In genomic region chr10:126461289-126461688, GRCh38 we compare ENCODE assay signal across 17 cellular contexts.
DNase-seq lines count a peak whose midpoint lies in the region; ATAC-seq and TF ChIP-seq lines count a peak whose summit lies in the region.
"Had no signal": no experiment of that assay in that cellular context is flagged by ENCODE, and none has a peak within 500 bp of the region (broad histone marks: within the 10 kb centered on the region; RNA-seq: fewer than 3 reads in every experiment).

No MANE protein-coding gene starts in this region.

- no peak for TF ChIP-seq CTCF in Panc1 (IDR thresholded peaks at IDR 0.05)
- no peak for TF ChIP-seq CTCF in hepatocyte (IDR thresholded peaks at IDR 0.05; ENCODE audit: poor library complexity)

- peak overlapping the region; percentile 11 to 73 for H2BK12ac ChIP-seq in mesenchymal stem cell (ENCODE audit: low read length in 2 of 2)

- H3K36me3 ChIP-seq in Panc1 (ENCODE audit: control insufficient read depth, insufficient read depth, low read length) (no peaks in the 10 kb centered on the region), mesenchymal stem cell (ENCODE audit: control insufficient read depth in 1 of 2, insufficient read depth in 2 of 2, low read depth in 1 of 2, low read length in 2 of 2) (no peaks in the 10 kb centered on the region), hepatocyte (replicated peaks; ENCODE audit: insufficient read depth, low read depth) (no peaks in the 10 kb centered on the region)
- H3K36me3 ChIP-seq: BLaER1 treated with 17β-estradiol and CSF1 and Interleukin-3, amounts not matched to agents 10 nM and 100 nM had no signal

- CTCF ChIA-PET in Panc1 (lab: Charles Lee): no interaction called here

- H2BK120ac ChIP-seq in mesenchymal stem cell (ENCODE audit: low read depth, low read length): no peak overlapping the region

- no peak overlapping the region for H4K91ac ChIP-seq in mesenchymal stem cell (ENCODE audit: low read length)

- no peak overlapping the region for H3K4me2 ChIP-seq in mesenchymal stem cell (ENCODE audit: low read length, poor library complexity, severe bottlenecking)
- no peak overlapping the region for H3K4me2 ChIP-seq in hepatocyte
- H3K4me2 ChIP-seq: BLaER1 treated with 17β-estradiol and CSF1 and Interleukin-3, amounts not matched to agents 10 nM and 100 nM had no signal

- DNase-seq in Panc1 (ENCODE audit: low read depth, low spot score) (no peak), mesenchymal stem cell (no peak), hepatocyte (ENCODE audit: low spot score) (no peak)
- no peak for DNase-seq in stimulated activated effector memory CD8-positive, alpha-beta T cell treated with anti-CD3 and anti-CD28 coated beads, Interleukin-12 subunit alpha, Interleukin-12 subunit beta, amount 100 ng/mL, for 72 hours (ENCODE audit: low spot score in 2 of 2)
- no peak for DNase-seq in activated T-cell treated with anti-CD3 and anti-CD28 coated beads, Interleukin-2, amount 50 U/mL, for 4 hours
- DNase-seq: 8988T; AML-193; Caco-2; Calu3; CD4-positive, alpha-beta T cell; CD8-positive, alpha-beta T cell; DMS79 treated with DMSO at 0.1 percent for 48 hours; GF-D8 had no signal

- H2BK5ac ChIP-seq in mesenchymal stem cell (ENCODE audit: low read depth, low read length, poor library complexity, severe bottlenecking): no peak overlapping the region

- H3K4me1 ChIP-seq in Panc1 (ENCODE audit: control insufficient read depth, insufficient read depth, low read length): peaks cover 40% of the 10 kb centered on the region
- peaks cover 18% of the 10 kb centered on the region for H3K4me1 ChIP-seq in mesenchymal stem cell (ENCODE audit: control insufficient read depth, insufficient read depth, low read depth, low read length)
- no peaks in the 10 kb centered on the region for H3K4me1 ChIP-seq in hepatocyte (ENCODE audit: insufficient read depth)
- H3K4me1 ChIP-seq: Caco-2 had no signal

- H2AFZ ChIP-seq in mesenchymal stem cell (ENCODE audit: low read depth, low read length) (no peak overlapping the region), hepatocyte (no peak overlapping the region)

- ATAC-seq in Panc1 (no peak), GM19395 (IDR thresholded peaks at IDR 0.05; ENCODE audit: unreplicated experiment) (no peak)
- ATAC-seq in stimulated activated effector memory CD8-positive, alpha-beta T cell treated with anti-CD3 and anti-CD28 coated beads, Interleukin-12 subunit alpha, Interleukin-12 subunit beta, amount 100 ng/mL, for 72 hours: no peak
- ATAC-seq in activated T-cell treated with anti-CD3 and anti-CD28 coated beads, Interleukin-2, amount 50 U/mL, for 4 hours: no peak
- ATAC-seq: CD8-positive, alpha-beta T cell had no signal

- no TSS peak for BruUV-seq in Panc1 (replicated peaks; lab: Mats Ljungman, UMichigan)

- H3K9me3 Mint-ChIP-seq in stimulated activated effector memory CD8-positive, alpha-beta T cell treated with anti-CD3 and anti-CD28 coated beads, Interleukin-12 subunit alpha, Interleukin-12 subunit beta, amount 100 ng/mL, for 72 hours: peaks cover 14% of the 10 kb centered on the region
- H3K9me3 Mint-ChIP-seq in activated T-cell treated with anti-CD3 and anti-CD28 coated beads, Interleukin-2, amount 50 U/mL, for 4 hours: no peaks in the 10 kb centered on the region
- H3K9me3 Mint-ChIP-seq: CD4-positive, alpha-beta T cell; CD8-positive, alpha-beta T cell had no signal

- H4K8ac ChIP-seq in mesenchymal stem cell (ENCODE audit: low read length): no peak overlapping the region

- H3K4me3 Mint-ChIP-seq in stimulated activated effector memory CD8-positive, alpha-beta T cell treated with anti-CD3 and anti-CD28 coated beads, Interleukin-12 subunit alpha, Interleukin-12 subunit beta, amount 100 ng/mL, for 72 hours: no peak overlapping the region
- H3K4me3 Mint-ChIP-seq in activated T-cell treated with anti-CD3 and anti-CD28 coated beads, Interleukin-2, amount 50 U/mL, for 4 hours: no peak overlapping the region
- H3K4me3 Mint-ChIP-seq: B cell; CD4-positive, alpha-beta T cell; CD8-positive, alpha-beta T cell had no signal

- in situ Hi-C loops in Panc1 (cut with HindIII; ENCODE audit: low pct_unique_long_range_greater_than_20kb, low sequenced_read_pairs): no loop called here

- H3K9me3 ChIP-seq in Panc1 (ENCODE audit: control insufficient read depth, insufficient read depth, low read depth, low read length) (no peaks in the 10 kb centered on the region), mesenchymal stem cell (ENCODE audit: control insufficient read depth, low read length) (no peaks in the 10 kb centered on the region), hepatocyte (ENCODE audit: low read depth) (no peaks in the 10 kb centered on the region)
- H3K9me3 ChIP-seq: BLaER1 treated with 17β-estradiol and CSF1 and Interleukin-3, amounts not matched to agents 10 nM and 100 nM; Caco-2 had no signal

- H3K27ac ChIP-seq in Panc1 (ENCODE audit: low read length): peak overlapping the region; percentile 76
- H3K27ac ChIP-seq in mesenchymal stem cell (ENCODE audit: low read length, poor library complexity, severe bottlenecking): no peak overlapping the region
- H3K27ac ChIP-seq in hepatocyte: no peak overlapping the region
- H3K27ac ChIP-seq: BLaER1 treated with 17β-estradiol and CSF1 and Interleukin-3, amounts not matched to agents 10 nM and 100 nM; C4-2B had no signal

- no peaks in the 10 kb centered on the region for H3K79me2 ChIP-seq in hepatocyte

- H3K18ac ChIP-seq in mesenchymal stem cell (ENCODE audit: low read depth in 1 of 2, low read length in 2 of 2): peak overlapping the region in 1 of 2 experiments; percentile 63

- peak overlapping the region; percentile 91 for H3K27ac Mint-ChIP-seq in stimulated activated effector memory CD8-positive, alpha-beta T cell treated with anti-CD3 and anti-CD28 coated beads, Interleukin-12 subunit alpha, Interleukin-12 subunit beta, amount 100 ng/mL, for 72 hours
- H3K27ac Mint-ChIP-seq: B cell; CD4-positive, alpha-beta T cell; CD8-positive, alpha-beta T cell had no signal

- no peak overlapping the region for H3K23ac ChIP-seq in mesenchymal stem cell (ENCODE audit: low read length in 2 of 2)

- 96% methylated on average over 5 of the region's 8 CpGs for WGBS in mesenchymal stem cell
- 84% methylated on average over 8 of the region's 8 CpGs for WGBS in hepatocyte (ENCODE audit: low lambda C conversion rate, missing lambda C conversion rate)

- H3K79me1 ChIP-seq in mesenchymal stem cell (replicated peaks; ENCODE audit: low read length, poor library complexity, severe bottlenecking): no peaks in the 10 kb centered on the region

- H2BK15ac ChIP-seq in mesenchymal stem cell (ENCODE audit: low read depth, poor library complexity, severe bottlenecking): no peak overlapping the region

- H3K9ac ChIP-seq in mesenchymal stem cell (ENCODE audit: low read length): no peak overlapping the region
- H3K9ac ChIP-seq: BLaER1 treated with 17β-estradiol and CSF1 and Interleukin-3, amounts not matched to agents 10 nM and 100 nM had no signal

- H2AK5ac ChIP-seq in mesenchymal stem cell (ENCODE audit: low read length, severe bottlenecking): peak overlapping the region; percentile 8

- no peaks in the 10 kb centered on the region for H4K20me1 ChIP-seq in hepatocyte (ENCODE audit: insufficient read depth, poor library complexity, severe bottlenecking)
- H4K20me1 ChIP-seq: BLaER1 treated with 17β-estradiol and CSF1 and Interleukin-3, amounts not matched to agents 10 nM and 100 nM had no signal

- H3K36me3 Mint-ChIP-seq in stimulated activated effector memory CD8-positive, alpha-beta T cell treated with anti-CD3 and anti-CD28 coated beads, Interleukin-12 subunit alpha, Interleukin-12 subunit beta, amount 100 ng/mL, for 72 hours: no peaks in the 10 kb centered on the region
- H3K36me3 Mint-ChIP-seq in activated T-cell treated with anti-CD3 and anti-CD28 coated beads, Interleukin-2, amount 50 U/mL, for 4 hours (ENCODE audit: insufficient read depth): no peaks in the 10 kb centered on the region
- H3K36me3 Mint-ChIP-seq: CD8-positive, alpha-beta T cell had no signal

- intact Hi-C loops in Panc1 (cut with micrococcal nuclease; ENCODE audit: unreplicated experiment): no loop called here

- POLR2A ChIA-PET in Panc1 (lab: Charles Lee): no interaction called here

- H3K9me2 ChIP-seq in hepatocyte (replicated peaks; ENCODE audit: insufficient read depth): no peaks in the 10 kb centered on the region

- H3K27me3 ChIP-seq in Panc1 (ENCODE audit: control insufficient read depth, insufficient read depth, low read length): no peaks in the 10 kb centered on the region
- no peaks in the 10 kb centered on the region for H3K27me3 ChIP-seq in mesenchymal stem cell (ENCODE audit: control insufficient read depth in 1 of 2, insufficient read depth in 1 of 2, low read length in 2 of 2)
- H3K27me3 ChIP-seq in hepatocyte: no peaks in the 10 kb centered on the region

- no peaks in the 10 kb centered on the region for H3K27me3 Mint-ChIP-seq in activated T-cell treated with anti-CD3 and anti-CD28 coated beads, Interleukin-2, amount 50 U/mL, for 4 hours (ENCODE audit: low read depth)

- no peak overlapping the region for H3K14ac ChIP-seq in mesenchymal stem cell (ENCODE audit: low read length in 2 of 2)

- H3K4ac ChIP-seq in mesenchymal stem cell (ENCODE audit: low read depth in 1 of 2, low read length in 2 of 2): peak overlapping the region in 1 of 2 experiments; percentile 9

- peaks cover 26% of the 10 kb centered on the region for H3K4me1 Mint-ChIP-seq in stimulated activated effector memory CD8-positive, alpha-beta T cell treated with anti-CD3 and anti-CD28 coated beads, Interleukin-12 subunit alpha, Interleukin-12 subunit beta, amount 100 ng/mL, for 72 hours
- H3K4me1 Mint-ChIP-seq in activated T-cell treated with anti-CD3 and anti-CD28 coated beads, Interleukin-2, amount 50 U/mL, for 4 hours (ENCODE audit: low read depth): no peaks in the 10 kb centered on the region
- H3K4me1 Mint-ChIP-seq: B cell had no signal

- H3K4me3 ChIP-seq in Panc1 (ENCODE audit: low read depth in 2 of 2, low read length in 2 of 2) (no peak overlapping the region), mesenchymal stem cell (ENCODE audit: insufficient read depth in 1 of 2, low read depth in 1 of 2, low read length in 2 of 2) (no peak overlapping the region), hepatocyte (no peak overlapping the region)
- H3K4me3 ChIP-seq: BLaER1 treated with 17β-estradiol and CSF1 and Interleukin-3, amounts not matched to agents 10 nM and 100 nM had no signal
